Comparison of ENCODE assay signal across 8 cellular contexts in genomic region chr1:55375617-55376258, GRCh38.
DNase-seq lines count a peak whose midpoint lies in the region; ATAC-seq and TF ChIP-seq lines count a peak whose summit lies in the region.

No MANE protein-coding gene starts in this region.

- no peak overlapping the region for H3K56ac ChIP-seq in mesendoderm (ENCODE audit: low read length)

- H3K27ac ChIP-seq in Karpas-422 (ENCODE audit: low read length) (no peak overlapping the region), mesendoderm (ENCODE audit: low read depth, low read length) (no peak overlapping the region)

- TF ChIP-seq CTCF in type B pancreatic cell (conservative IDR thresholded peaks at IDR 0.05): peak; percentile 93

- H2BK15ac ChIP-seq in mesendoderm (replicated peaks; ENCODE audit: low read depth): no peak overlapping the region

- H3K27ac Mint-ChIP-seq in type B pancreatic cell: no peak overlapping the region

- H3K9ac ChIP-seq in Karpas-422 (ENCODE audit: low read length) (no peak overlapping the region), mesendoderm (ENCODE audit: low read length) (no peak overlapping the region)

- H4K5ac ChIP-seq in mesendoderm (ENCODE audit: low read length): no peak overlapping the region

- H3K4me3 ChIP-seq in Karpas-422 (ENCODE audit: low read length): no peak overlapping the region
- no peak overlapping the region for H3K4me3 ChIP-seq in mesendoderm (ENCODE audit: low read length)

- no peak for ATAC-seq in HG02678 (IDR thresholded peaks at IDR 0.05; ENCODE audit: unreplicated experiment)

- H2BK120ac ChIP-seq in mesendoderm (ENCODE audit: low read depth, low read length): no peak overlapping the region

- WGBS in mesendoderm (ENCODE audit: extremely low coverage, insufficient coverage, low lambda C conversion rate): no CpG with 5 or more reads among the region's 4 CpGs

- H3K4me1 ChIP-seq in Karpas-422 (ENCODE audit: low read length) (no peaks in the 10 kb centered on the region), mesendoderm (ENCODE audit: control insufficient read depth, low read depth, low read length) (no peaks in the 10 kb centered on the region)

- H3K27me3 Mint-ChIP-seq in type B pancreatic cell: peaks cover under 1% of the 10 kb centered on the region

- H3K79me1 ChIP-seq in mesendoderm (ENCODE audit: low read length): no peaks in the 10 kb centered on the region

- no peak overlapping the region for H3K23ac ChIP-seq in mesendoderm (ENCODE audit: low read length)

- peaks cover 8% of the 10 kb centered on the region for H3K4me1 Mint-ChIP-seq in type B pancreatic cell (ENCODE audit: unreplicated experiment)

- H2AK5ac ChIP-seq in mesendoderm (ENCODE audit: low read length): no peak overlapping the region

- no peak overlapping the region for H2BK5ac ChIP-seq in mesendoderm (ENCODE audit: low read length)

- no peak overlapping the region for H3K4ac ChIP-seq in mesendoderm (ENCODE audit: low read depth, low read length)

- no peak overlapping the region for H3K18ac ChIP-seq in mesendoderm (ENCODE audit: low read length)

- H3K79me2 ChIP-seq in Karpas-422 (ENCODE audit: low read length) (no peaks in the 10 kb centered on the region), mesendoderm (ENCODE audit: control insufficient read depth, insufficient read depth, low read length) (no peaks in the 10 kb centered on the region)

- H4K8ac ChIP-seq in mesendoderm (ENCODE audit: low read depth, low read length): no peak overlapping the region

- H3K4me3 Mint-ChIP-seq in type B pancreatic cell: no peak overlapping the region

- 0 out of 2 replicates have a peak, but pooled peaks cover 3% of the 10 kb centered on the region for H3K9me2 ChIP-seq in Karpas-422 (replicated peaks; ENCODE audit: insufficient read depth, low read length)

- no peak overlapping the region for H2AFZ ChIP-seq in Karpas-422 (ENCODE audit: low read length)

- H3K9me3 Mint-ChIP-seq in type B pancreatic cell: no peaks in the 10 kb centered on the region

- H3K27me3 ChIP-seq in Karpas-422 (ENCODE audit: low read length): no peaks in the 10 kb centered on the region
- H3K27me3 ChIP-seq in mesendoderm (ENCODE audit: insufficient read depth, low read length, poor library complexity): no peaks in the 10 kb centered on the region

- H4K20me1 ChIP-seq in Karpas-422 (ENCODE audit: insufficient read depth, low read depth, low read length): no peaks in the 10 kb centered on the region

- no peaks in the 10 kb centered on the region for H3K36me3 Mint-ChIP-seq in type B pancreatic cell

- H3K9me3 ChIP-seq in Karpas-422 (ENCODE audit: low read length): no peaks in the 10 kb centered on the region

- H3K4me2 ChIP-seq in Karpas-422 (ENCODE audit: low read depth, low read length, poor library complexity, severe bottlenecking) (no peak overlapping the region), mesendoderm (ENCODE audit: low read length) (no peak overlapping the region)

- peak; percentile 14 for DNase-seq in stimulated activated CD4-positive, alpha-beta T cell treated with anti-CD3 and anti-CD28 coated beads, Interleukin-12 subunit alpha, Interleukin-12 subunit beta, amount 100 ng/mL, for 4 hours
- DNase-seq in stimulated activated CD4-positive, alpha-beta T cell treated with anti-CD3 and anti-CD28 coated beads, Interleukin-4, amount 100 ng/mL, for 4 hours: no peak
- DNase-seq in Karpas-422: peak; percentile 77
- peak; percentile 28 for DNase-seq in SKM-1 (lab: John Stamatoyannopoulos, UW; ENCODE audit: unreplicated experiment)
- DNase-seq in ecto neural progenitor cell (ENCODE audit: low spot score): peak; percentile 55
- DNase-seq in mesendoderm: peak; percentile 34
- DNase-seq in type B pancreatic cell (ENCODE audit: extremely low spot score, unreplicated experiment): no peak

- H3K36me3 ChIP-seq in Karpas-422 (ENCODE audit: insufficient read depth, low read length) (no peaks in the 10 kb centered on the region), mesendoderm (ENCODE audit: control insufficient read depth, insufficient read depth, low read length) (no peaks in the 10 kb centered on the region)

Comparison
In these comparisons a context has a peak if more than half of its experiments do, and no peak if none do; other contexts are left out.
1. DNase-seq: peak in stimulated activated CD4-positive, alpha-beta T cell treated with anti-CD3 and anti-CD28 coated beads, Interleukin-12 subunit alpha, Interleukin-12 subunit beta, amount 100 ng/mL, for 4 hours (single experiment), Karpas-422 (single experiment), SKM-1 (single experiment), ecto neural progenitor cell (single experiment) and mesendoderm (single experiment); none in stimulated activated CD4-positive, alpha-beta T cell treated with anti-CD3 and anti-CD28 coated beads, Interleukin-4, amount 100 ng/mL, for 4 hours (0 of 2) and type B pancreatic cell (single experiment).